10 cellular contexts compared by ENCODE assay signal in genomic region chr14:89136587-89136986, GRCh38.
"Had no signal": no experiment of that assay in that cellular context is flagged by ENCODE, and none has a peak within 500 bp of the region (broad histone marks: within the 10 kb centered on the region; RNA-seq: fewer than 3 reads in every experiment).

No MANE protein-coding gene starts in this region.

- H2AFZ ChIP-seq: GM23338 had no signal

- H3K9ac ChIP-seq: GM23248 had no signal

- H3K4me3 ChIP-seq: GM23248, GM23338, HAP-1 had no signal

- H3K36me3 ChIP-seq: HAP-1 had no signal

- H3K9me3 ChIP-seq: HAP-1 had no signal

- FAIRE-seq: H1, H54 had no signal

- H3K4me2 ChIP-seq: GM23338 had no signal

- DNase-seq: GM23248, GOT3, H7, H9, HCEC 1CT, HFFc6 had no signal

- ATAC-seq: GM23338 had no signal

- H3K27ac ChIP-seq: GM23248 had no signal
